20 cellular contexts compared by ENCODE assay signal in the genomic region with DNA sequence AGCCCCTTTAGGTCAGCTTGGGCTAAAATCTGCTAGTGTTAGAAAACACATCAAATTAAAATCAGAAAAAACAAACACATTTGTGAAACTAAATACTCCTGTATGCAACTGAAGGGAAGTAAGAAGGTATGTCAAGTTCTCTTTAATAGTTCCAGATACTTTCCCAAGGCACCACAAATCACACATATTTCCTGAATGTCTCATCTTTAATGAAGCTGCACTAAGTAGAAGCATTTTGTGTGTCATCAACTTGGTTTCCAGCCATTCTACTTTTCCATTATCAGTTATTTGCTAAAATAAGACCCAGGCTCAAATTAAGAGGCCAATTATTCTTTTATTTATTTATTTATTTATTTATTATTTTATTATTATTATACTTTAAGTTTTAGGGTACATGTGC. TPM values are rescaled to one million over a fixed set of nuclear protein-coding genes. Genes with fewer than 3 reads are reported as not detected.
DNase-seq lines count a peak whose midpoint lies in the region; ATAC-seq and TF ChIP-seq lines count a peak whose summit lies in the region.
"Had no signal": no experiment of that assay in that cellular context is flagged by ENCODE, and none has a peak within 500 bp of the region (broad histone marks: within the 10 kb centered on the region; RNA-seq: fewer than 3 reads in every experiment).

No MANE protein-coding gene starts in this region.

- intact Hi-C loops in sciatic nerve (cut with DNase I), result no loop called here

- no peak for ATAC-seq in sciatic nerve
- no peak for ATAC-seq in GM21576 (IDR thresholded peaks at IDR 0.05; ENCODE audit: unreplicated experiment)
- ATAC-seq: HepG2; naive thymus-derived CD4-positive, alpha-beta T cell had no signal

- DNase-seq in GM03348 (ENCODE audit: low spot score) (peak; percentile 50), RPMI7951 (ENCODE audit: low read depth) (peak; percentile 25), epithelial cell of proximal tubule (ENCODE audit: low read depth) (peak; percentile 73), skeletal muscle cell (ENCODE audit: low read depth) (peak; percentile 42), sciatic nerve (ENCODE audit: low spot score) (no peak)
- DNase-seq in stimulated activated naive CD4-positive, alpha-beta T cell (lab: John Stamatoyannopoulos, UW), result no peak
- DNase-seq: activated CD4-positive, alpha-beta T cell treated with anti-CD3 and anti-CD28 coated beads for 1 hour; activated gamma-delta T cell; head of caudate nucleus; mammary epithelial cell; MM.1S; naive thymus-derived CD4-positive, alpha-beta T cell; NCI-H187; NCI-H510A treated with DMSO at 0.1 percent for 48 hours; posterior cingulate gyrus; SHP77 treated with DMSO at 0.1 percent for 48 hours had no signal

- H3K4me3 ChIP-seq in epithelial cell of proximal tubule (ENCODE audit: low read depth, low read length) (no peak overlapping the region), skeletal muscle cell (ENCODE audit: low read depth, low read length) (no peak overlapping the region)
- H3K4me3 ChIP-seq: ascending aorta, HAP-1 had no signal

- TF ChIP-seq CTCF in epithelial cell of proximal tubule (conservative IDR thresholded peaks at IDR 0.05; ENCODE audit: low read depth, low read length), result no peak

RNA-seq across cellular contexts. Expression of a gene that starts 34.7 kb away (rescaled TPM):
- not detected in 2 replicates for total RNA-seq in RPMI7951 (2014; rRNA removed; shearing (Covaris generic))
- 0.06 TPM in 1 of 2 replicates, not detected in the other for total RNA-seq in epithelial cell of proximal tubule
- 0.94 TPM for total RNA-seq in sciatic nerve
- total RNA-seq: ascending aorta, HepG2 had no signal

Comparison
In these comparisons a context has a peak if more than half of its experiments do, and no peak if none do; other contexts are left out.
1. DNase-seq: peak in GM03348 (single experiment), RPMI7951 (single experiment), epithelial cell of proximal tubule (single experiment) and skeletal muscle cell (single experiment); none in stimulated activated naive CD4-positive, alpha-beta T cell (0 of 6) and sciatic nerve (single experiment).